ENCODE assay signal across 14 cellular contexts in the genomic region with DNA sequence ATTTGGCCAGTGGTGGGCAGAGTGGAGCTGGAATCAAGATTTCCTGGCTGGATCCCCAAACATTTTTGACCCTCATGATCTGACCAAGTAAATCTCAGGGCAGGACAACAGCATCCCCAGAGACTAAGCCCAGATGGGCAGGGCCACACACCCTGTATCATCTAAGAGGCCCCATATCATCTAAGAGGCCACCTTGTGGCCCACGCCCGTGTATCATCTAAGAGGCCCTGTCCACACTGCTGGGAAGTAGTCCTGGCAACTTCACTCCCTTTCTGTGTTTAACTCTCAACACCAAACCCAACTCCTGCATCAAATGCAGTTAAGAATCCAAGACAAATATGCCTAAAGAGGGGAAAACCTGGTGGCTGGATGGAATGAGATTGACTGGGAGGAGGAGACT.
DNase-seq lines count a peak whose midpoint lies in the region; ATAC-seq, FAIRE-seq and TF ChIP-seq lines count a peak whose summit lies in the region.
"Had no signal": no experiment of that assay in that cellular context is flagged by ENCODE, and none has a peak within 500 bp of the region (broad histone marks: within the 10 kb centered on the region; RNA-seq: fewer than 3 reads in every experiment).

No MANE protein-coding gene starts in this region.

- 28% methylated on average over 2 of the region's 2 CpGs for WGBS in HepG2 (ENCODE audit: low lambda C conversion rate)
- WGBS in right lobe of liver (ENCODE audit: insufficient coverage, low coverage, low lambda C conversion rate, missing lambda C conversion rate), result no CpG with 5 or more reads among the region's 2 CpGs
- WGBS in gastroesophageal sphincter (ENCODE audit: low coverage in 1 of 2), 2 donors, result no CpG with 5 or more reads among the region's 2 CpGs

- BruUV-seq in HepG2 (replicated peaks; lab: Mats Ljungman, UMichigan), result no TSS peak

- POLR2A ChIA-PET in HepG2 (lab: Yijun Ruan, JAX), result no interaction called here

- no peaks in the 10 kb centered on the region for H4K20me1 ChIP-seq in HepG2 (ENCODE audit: insufficient read depth, low read length)

- ATAC-seq in HepG2 (peak; percentile 80), right lobe of liver (no peak), GM21576 (IDR thresholded peaks at IDR 0.05; ENCODE audit: unreplicated experiment) (peak; percentile 26), HG03571 (IDR thresholded peaks at IDR 0.05; ENCODE audit: unreplicated experiment) (peak; percentile 22), left colon (peak; percentile 20), gastroesophageal sphincter (no peak), GM18502 (IDR thresholded peaks at IDR 0.05; ENCODE audit: poor library complexity, unreplicated experiment) (no peak)

- CTCF ChIA-PET in HepG2 (lab: Yijun Ruan, JAX; ENCODE audit: low intra/inter-chr PET ratio, low total read pairs), result no interaction called here

- H2AFZ ChIP-seq in HepG2 (ENCODE audit: low read length), result no peak overlapping the region
- H2AFZ ChIP-seq: parathyroid adenoma had no signal

- H3K27ac ChIP-seq in HepG2 (ENCODE audit: extremely low read length, insufficient read depth, low read length), result no peak overlapping the region
- no peak overlapping the region for H3K27ac ChIP-seq in right lobe of liver
- H3K27ac ChIP-seq in gastroesophageal sphincter, result no peak overlapping the region
- H3K27ac ChIP-seq: breast epithelium, esophagus muscularis mucosa, parathyroid adenoma, RWPE1, testis had no signal

- no peaks in the 10 kb centered on the region for H3K9me3 ChIP-seq in HepG2 (ENCODE audit: low read length)
- H3K9me3 ChIP-seq in right lobe of liver, result no peaks in the 10 kb centered on the region
- H3K9me3 ChIP-seq in gastroesophageal sphincter, result no peaks in the 10 kb centered on the region
- H3K9me3 ChIP-seq: breast epithelium, esophagus muscularis mucosa, testis had no signal

- no peak for TF ChIP-seq RAD21 in HepG2 (CRISPR knock-in tag; IDR thresholded peaks at IDR 0.05)

- TF ChIP-seq CTCF in HepG2 (CRISPR knock-in tag; IDR thresholded peaks at IDR 0.05) (no peak), right lobe of liver (IDR thresholded peaks at IDR 0.05) (no peak), gastroesophageal sphincter (IDR thresholded peaks at IDR 0.05) (no peak)

- no peaks in the 10 kb centered on the region for H3K4me1 ChIP-seq in HepG2 (ENCODE audit: insufficient read depth, low read length)
- no peaks in the 10 kb centered on the region for H3K4me1 ChIP-seq in right lobe of liver
- H3K4me1 ChIP-seq in gastroesophageal sphincter, result no peaks in the 10 kb centered on the region
- H3K4me1 ChIP-seq: breast epithelium, parathyroid adenoma, testis had no signal

- H3K27me3 ChIP-seq in HepG2 (ENCODE audit: control insufficient read depth in 1 of 2, insufficient read depth in 2 of 2, low read length in 2 of 2) (peaks cover 0 to 14% of the 10 kb centered on the region in 2 experiments; a peak in 2 of 5 replicates), right lobe of liver (no peaks in the 10 kb centered on the region), gastroesophageal sphincter (no peaks in the 10 kb centered on the region)
- H3K27me3 ChIP-seq: breast epithelium, esophagus muscularis mucosa, testis had no signal

- in situ Hi-C loops in HepG2 (cut with HindIII; ENCODE audit: extremely low pct_ligation_motif_present, low pct_unique_long_range_greater_than_20kb), result loop anchor here (10.0 to 25.0 kb wide), 2 partner anchors 163 to 635 kb away; a partner anchor contains a TSS

- no peak overlapping the region for H3K4me2 ChIP-seq in HepG2 (ENCODE audit: low read depth, low read length)

- no peak for DNase-seq in HepG2 (ENCODE audit: low spot score)
- no peak for DNase-seq in right lobe of liver
- DNase-seq in left colon, result no peak
- no peak for DNase-seq in iPS-NIHi7 (ENCODE audit: extremely low spot score)

- no peaks in the 10 kb centered on the region for H3K36me3 ChIP-seq in HepG2 (replicated peaks in 1 of 2; ENCODE audit: control insufficient read depth in 1 of 2, insufficient read depth in 2 of 2, low read length in 2 of 2)
- H3K36me3 ChIP-seq in right lobe of liver, result no peaks in the 10 kb centered on the region
- H3K36me3 ChIP-seq in gastroesophageal sphincter, result no peaks in the 10 kb centered on the region
- H3K36me3 ChIP-seq: breast epithelium, esophagus muscularis mucosa had no signal

- H3K9ac ChIP-seq in HepG2 (ENCODE audit: insufficient read depth, low read depth, low read length), result no peak overlapping the region
- H3K9ac ChIP-seq: parathyroid adenoma had no signal

- H3K4me3 ChIP-seq in HepG2 (replicated peaks in 1 of 3; ENCODE audit: insufficient read depth in 1 of 3, low read depth in 2 of 3, low read length in 3 of 3), result no peak overlapping the region
- H3K4me3 ChIP-seq in right lobe of liver, result no peak overlapping the region
- no peak overlapping the region for H3K4me3 ChIP-seq in gastroesophageal sphincter
- H3K4me3 ChIP-seq: breast epithelium, esophagus muscularis mucosa, skin epidermis, testis had no signal

- no peaks in the 10 kb centered on the region for H3K79me2 ChIP-seq in HepG2 (ENCODE audit: insufficient read depth, low read length)
- H3K79me2 ChIP-seq: parathyroid adenoma had no signal

- TF ChIP-seq EP300 in HepG2 (IDR thresholded peaks at IDR 0.05; ENCODE audit: low read depth in 2 of 2, low read length in 2 of 2) (no peak), HepG2 (CRISPR knock-in tag; IDR thresholded peaks at IDR 0.05; ENCODE audit: borderline replicate concordance) (no peak), gastroesophageal sphincter (IDR thresholded peaks at IDR 0.05) (no peak)

- intact Hi-C loops in HepG2 (cut with micrococcal nuclease; ENCODE audit: unreplicated experiment) (loop anchor here (1.0 to 5.0 kb wide), 4 partner anchors 165 to 867 kb away; no protein-coding TSS in a partner anchor), right lobe of liver (cut with DNase I) (loop anchor here (10.0 kb wide), 2 partner anchors 153 to 163 kb away; no protein-coding TSS in a partner anchor), left colon (cut with DNase I, micrococcal nuclease) (loop anchor here in 1 of 2 donors (5.0 kb wide), 1 partner anchor 335 kb away; no protein-coding TSS in a partner anchor)

- no peak for FAIRE-seq in HepG2 (lab: Jason Lieb, UNC)

- no peak for TF ChIP-seq POLR2A in HepG2 (IDR thresholded peaks at IDR 0.05; ENCODE audit: insufficient read depth in 1 of 2, low read depth in 2 of 2, low read length in 2 of 2)
- no peak for TF ChIP-seq POLR2A in right lobe of liver (IDR thresholded peaks at IDR 0.05)
- TF ChIP-seq POLR2A in gastroesophageal sphincter (IDR thresholded peaks at IDR 0.05), result no peak

TF ChIP-seq in HepG2, 621 proteins besides CTCF, POLR2A, EP300 and RAD21 (continues in another document):
- TF ChIP-seq, protein P1, sequence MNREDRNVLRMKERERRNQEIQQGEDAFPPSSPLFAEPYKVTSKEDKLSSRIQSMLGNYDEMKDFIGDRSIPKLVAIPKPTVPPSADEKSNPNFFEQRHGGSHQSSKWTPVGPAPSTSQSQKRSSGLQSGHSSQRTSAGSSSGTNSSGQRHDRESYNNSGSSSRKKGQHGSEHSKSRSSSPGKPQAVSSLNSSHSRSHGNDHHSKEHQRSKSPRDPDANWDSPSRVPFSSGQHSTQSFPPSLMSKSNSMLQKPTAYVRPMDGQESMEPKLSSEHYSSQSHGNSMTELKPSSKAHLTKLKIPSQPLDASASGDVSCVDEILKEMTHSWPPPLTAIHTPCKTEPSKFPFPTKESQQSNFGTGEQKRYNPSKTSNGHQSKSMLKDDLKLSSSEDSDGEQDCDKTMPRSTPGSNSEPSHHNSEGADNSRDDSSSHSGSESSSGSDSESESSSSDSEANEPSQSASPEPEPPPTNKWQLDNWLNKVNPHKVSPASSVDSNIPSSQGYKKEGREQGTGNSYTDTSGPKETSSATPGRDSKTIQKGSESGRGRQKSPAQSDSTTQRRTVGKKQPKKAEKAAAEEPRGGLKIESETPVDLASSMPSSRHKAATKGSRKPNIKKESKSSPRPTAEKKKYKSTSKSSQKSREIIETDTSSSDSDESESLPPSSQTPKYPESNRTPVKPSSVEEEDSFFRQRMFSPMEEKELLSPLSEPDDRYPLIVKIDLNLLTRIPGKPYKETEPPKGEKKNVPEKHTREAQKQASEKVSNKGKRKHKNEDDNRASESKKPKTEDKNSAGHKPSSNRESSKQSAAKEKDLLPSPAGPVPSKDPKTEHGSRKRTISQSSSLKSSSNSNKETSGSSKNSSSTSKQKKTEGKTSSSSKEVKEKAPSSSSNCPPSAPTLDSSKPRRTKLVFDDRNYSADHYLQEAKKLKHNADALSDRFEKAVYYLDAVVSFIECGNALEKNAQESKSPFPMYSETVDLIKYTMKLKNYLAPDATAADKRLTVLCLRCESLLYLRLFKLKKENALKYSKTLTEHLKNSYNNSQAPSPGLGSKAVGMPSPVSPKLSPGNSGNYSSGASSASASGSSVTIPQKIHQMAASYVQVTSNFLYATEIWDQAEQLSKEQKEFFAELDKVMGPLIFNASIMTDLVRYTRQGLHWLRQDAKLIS (CRISPR knock-in tag; IDR thresholded peaks at IDR 0.05), result no peak

Comparison
In these comparisons a context has a peak if more than half of its experiments do, and no peak if none do; other contexts are left out.
1. ATAC-seq: peak in HepG2 (single experiment), GM21576 (single experiment), HG03571 (single experiment) and left colon (single experiment); none in right lobe of liver (0 of 4), gastroesophageal sphincter (single experiment) and GM18502 (single experiment).